Comparison of ENCODE assay signal across 10 cellular contexts in genomic region chr19:48918801-48919247, GRCh38. TPM values are rescaled to one million over a fixed set of nuclear protein-coding genes. Genes with fewer than 3 reads are reported as not detected.
A peak's percentile ranks its signal among the peaks of the same experiment; 100 is the strongest.
DNase-seq lines count a peak whose midpoint lies in the region; ATAC-seq and TF ChIP-seq lines count a peak whose summit lies in the region.
"Had no signal": no experiment of that assay in that cellular context is flagged by ENCODE, and none has a peak within 500 bp of the region (broad histone marks: within the 10 kb centered on the region; RNA-seq: fewer than 3 reads in every experiment).

No MANE protein-coding gene starts in this region.

- H3K4me2 ChIP-seq in BLaER1, result peak overlapping the region; percentile 81

- H3K9ac ChIP-seq in BLaER1, result no peak overlapping the region

- peaks cover 96% of the 10 kb centered on the region for H3K36me3 ChIP-seq in BLaER1
- peaks cover 85% of the 10 kb centered on the region for H3K36me3 ChIP-seq in left ventricle myocardium inferior

- no peaks in the 10 kb centered on the region for H3K9me3 ChIP-seq in BLaER1
- H3K9me3 ChIP-seq in left ventricle myocardium inferior (replicated peaks), result no peaks in the 10 kb centered on the region

- H3K4me1 ChIP-seq in BLaER1, result peaks cover 19% of the 10 kb centered on the region
- H3K4me1 ChIP-seq in left ventricle myocardium inferior, result no peaks in the 10 kb centered on the region

- H3K27ac ChIP-seq in BLaER1, result peak overlapping the region; percentile 85
- H3K27ac ChIP-seq in left ventricle myocardium inferior (replicated peaks), result no peak overlapping the region

- DNase-seq in ELF-1 (ENCODE audit: low read depth, low spot score), result peak; percentile 67
- DNase-seq in RKO (ENCODE audit: low spot score), result peak; percentile 48
- DNase-seq in hepatic stellate cell (ENCODE audit: low spot score), result peak; percentile 36
- DNase-seq in left ventricle myocardium inferior, result no peak
- no peak for DNase-seq in cardiac septum (ENCODE audit: low spot score)
- DNase-seq: activated CD4-positive, alpha-beta T cell treated with anti-CD3 and anti-CD28 coated beads, Interleukin-2, amount 50 U/mL, for 4 hours had no signal

- no peak for TF ChIP-seq CTCF in left ventricle myocardium inferior (IDR thresholded peaks at IDR 0.05; ENCODE audit: borderline replicate concordance)

- intact Hi-C loops in left ventricle myocardium inferior (cut with micrococcal nuclease), result no loop called here
- intact Hi-C loops in cardiac septum (cut with DNase I), result no loop called here

- no peaks in the 10 kb centered on the region for H4K20me1 ChIP-seq in BLaER1

- H3K27me3 ChIP-seq in BLaER1 (no peaks in the 10 kb centered on the region), left ventricle myocardium inferior (ENCODE audit: low read depth) (no peaks in the 10 kb centered on the region)

- H3K4me3 ChIP-seq in BLaER1 (no peak overlapping the region), left ventricle myocardium inferior (no peak overlapping the region)

- ATAC-seq in GM18517 (IDR thresholded peaks at IDR 0.05; ENCODE audit: unreplicated experiment), result no peak
- no peak for ATAC-seq in HG03095 (IDR thresholded peaks at IDR 0.05; ENCODE audit: unreplicated experiment)

RNA-seq across cellular contexts. Expression of gene DHDH, which starts 14.7 kb away (rescaled TPM):
- total RNA-seq in left ventricle myocardium inferior (not detected), cardiac septum (not detected)
- total RNA-seq: fibroblast of villous mesenchyme had no signal

RNA-seq across cellular contexts. Expression of gene NUCB1, which starts 18.7 kb away (rescaled TPM):
- total RNA-seq in left ventricle myocardium inferior (221 TPM), cardiac septum (276 TPM)

RNA-seq across cellular contexts. Expression of gene TULP2, which starts 20.3 kb away (rescaled TPM):
- total RNA-seq in left ventricle myocardium inferior, result 0.55 TPM
- total RNA-seq in cardiac septum, result 0.67 TPM
- total RNA-seq: fibroblast of villous mesenchyme had no signal

RNA-seq across cellular contexts. Expression of gene BAX, which starts 35.9 kb away (rescaled TPM):
- total RNA-seq in left ventricle myocardium inferior (25.5 TPM), cardiac septum (25.6 TPM)

RNA-seq across cellular contexts. Expression of gene FTL, which starts 46.3 kb away (rescaled TPM):
- total RNA-seq in left ventricle myocardium inferior (834 TPM), cardiac septum (827 TPM)

Comparison
In these comparisons a context has a peak if more than half of its experiments do, and no peak if none do; other contexts are left out.
1. DNase-seq: peak in ELF-1 (single experiment), RKO (single experiment) and hepatic stellate cell (single experiment); none in left ventricle myocardium inferior (single experiment) and cardiac septum (single experiment).